In genomic region chr7:140673063-140673769, GRCh38 we compare ENCODE assay signal across 8 cellular contexts. TPM values are rescaled to one million over a fixed set of nuclear protein-coding genes. Genes with fewer than 3 reads are reported as not detected.
DNase-seq lines count a peak whose midpoint lies in the region; ATAC-seq and TF ChIP-seq lines count a peak whose summit lies in the region.

No MANE protein-coding gene starts in this region.

- peak overlapping the region; percentile 84 for H3K4me3 Mint-ChIP-seq in nephron progenitor cell
- H3K4me3 Mint-ChIP-seq in stimulated activated naive CD8-positive, alpha-beta T cell treated with anti-CD3 and anti-CD28 coated beads, Interleukin-15, amount 100 ng/mL, for 72 hours = peak overlapping the region; percentile 93 to 96

- peak overlapping the region; percentile 75 to 93 (median 78) for H3K4me3 ChIP-seq in esophagus muscularis mucosa

- DNase-seq in NCI-H1092 treated with DMSO at 0.1 percent for 48 hours (lab: John Stamatoyannopoulos, UW) (peak; percentile 53), NCI-H1092 (lab: John Stamatoyannopoulos, UW) (no peak), NCI-H2196 (lab: John Stamatoyannopoulos, UW; ENCODE audit: unreplicated experiment) (peak; percentile 58), activated T-cell treated with anti-CD3 and anti-CD28 coated beads for 1 hour (ENCODE audit: low read depth) (peak; percentile 45), esophagus muscularis mucosa (ENCODE audit: extremely low spot score) (no peak), nephron progenitor cell (peak; percentile 67)
- peak; percentile 61 to 72 for DNase-seq in stimulated activated naive CD8-positive, alpha-beta T cell treated with anti-CD3 and anti-CD28 coated beads, Interleukin-15, amount 100 ng/mL, for 72 hours

- H3K36me3 Mint-ChIP-seq in nephron progenitor cell (ENCODE audit: low read depth) = peaks cover 6% of the 10 kb centered on the region

- ATAC-seq in HG02763 (IDR thresholded peaks at IDR 0.05; ENCODE audit: unreplicated experiment) = peak; percentile 46
- peak; percentile 83 for ATAC-seq in stimulated activated naive CD8-positive, alpha-beta T cell treated with anti-CD3 and anti-CD28 coated beads, Interleukin-15, amount 100 ng/mL, for 72 hours

- H3K4me1 Mint-ChIP-seq in nephron progenitor cell = peaks cover 46% of the 10 kb centered on the region
- peaks cover 51% of the 10 kb centered on the region for H3K4me1 Mint-ChIP-seq in stimulated activated naive CD8-positive, alpha-beta T cell treated with anti-CD3 and anti-CD28 coated beads, Interleukin-15, amount 100 ng/mL, for 72 hours

- intact Hi-C loops in esophagus muscularis mucosa (cut with DNase I) = loop anchor here (10.0 kb wide), 1 partner anchor 278 kb away; the partner anchor contains the start of gene SLC37A3

- no peak overlapping the region for H3K27ac Mint-ChIP-seq in nephron progenitor cell
- peak overlapping the region; percentile 71 to 86 for H3K27ac Mint-ChIP-seq in stimulated activated naive CD8-positive, alpha-beta T cell treated with anti-CD3 and anti-CD28 coated beads, Interleukin-15, amount 100 ng/mL, for 72 hours

- WGBS in esophagus muscularis mucosa = 4% methylated on average over 15 of the region's 72 CpGs

- H3K27me3 Mint-ChIP-seq in nephron progenitor cell (ENCODE audit: low read depth, poor library complexity) = peaks cover 42% of the 10 kb centered on the region
- no peaks in the 10 kb centered on the region for H3K27me3 Mint-ChIP-seq in stimulated activated naive CD8-positive, alpha-beta T cell treated with anti-CD3 and anti-CD28 coated beads, Interleukin-15, amount 100 ng/mL, for 72 hours

- no peaks in the 10 kb centered on the region for H3K9me3 Mint-ChIP-seq in nephron progenitor cell
- no peaks in the 10 kb centered on the region for H3K9me3 Mint-ChIP-seq in stimulated activated naive CD8-positive, alpha-beta T cell treated with anti-CD3 and anti-CD28 coated beads, Interleukin-15, amount 100 ng/mL, for 72 hours

- TF ChIP-seq CTCF in esophagus muscularis mucosa (IDR thresholded peaks at IDR 0.05) = no peak
- TF ChIP-seq CTCF in nephron progenitor cell (IDR thresholded peaks at IDR 0.05) = no peak

- H3K27me3 ChIP-seq in esophagus muscularis mucosa = no peaks in the 10 kb centered on the region

- H3K27ac ChIP-seq in esophagus muscularis mucosa (replicated peaks in 1 of 4) = peak overlapping the region; percentile 84 to 91 (median 88)

- no peak for TF ChIP-seq EP300 in esophagus muscularis mucosa (IDR thresholded peaks at IDR 0.05)

- H3K9me3 ChIP-seq in esophagus muscularis mucosa = no peaks in the 10 kb centered on the region

- H3K36me3 ChIP-seq in esophagus muscularis mucosa = peaks cover 0 to 18% (median 7%) of the 10 kb centered on the region in 4 donors

- TF ChIP-seq POLR2A in esophagus muscularis mucosa (IDR thresholded peaks at IDR 0.05; ENCODE audit: low read depth) = no peak

- H3K4me1 ChIP-seq in esophagus muscularis mucosa = peaks cover 28 to 48% (median 40%) of the 10 kb centered on the region in 4 donors

RNA-seq across cellular contexts. Expression of gene ADCK2, which starts 0.5 kb away (rescaled TPM):
- 10 to 100 TPM; 19.2 to 43.5 (median 26.8) TPM for total RNA-seq in esophagus muscularis mucosa

RNA-seq across cellular contexts. Expression of gene NDUFB2, which starts 23.3 kb away (rescaled TPM):
- 100 to 1,000 TPM; 235 to 279 (median 262) TPM for total RNA-seq in esophagus muscularis mucosa

RNA-seq across cellular contexts. Expression of gene DENND2A, which starts 32.6 kb away (rescaled TPM):
- total RNA-seq in esophagus muscularis mucosa = 10 to 100 TPM; 46.4 to 77.2 (median 59.2) TPM

Comparison
In these comparisons a context has a peak if more than half of its experiments do, and no peak if none do; other contexts are left out.
1. DNase-seq: peak in NCI-H1092 treated with DMSO at 0.1 percent for 48 hours (single experiment), NCI-H2196 (single experiment), activated T-cell treated with anti-CD3 and anti-CD28 coated beads for 1 hour (single experiment), nephron progenitor cell (single experiment) and stimulated activated naive CD8-positive, alpha-beta T cell treated with anti-CD3 and anti-CD28 coated beads, Interleukin-15, amount 100 ng/mL, for 72 hours (2 of 2); none in NCI-H1092 (single experiment) and esophagus muscularis mucosa (single experiment).